12 cellular contexts compared by ENCODE assay signal in the genomic region with DNA sequence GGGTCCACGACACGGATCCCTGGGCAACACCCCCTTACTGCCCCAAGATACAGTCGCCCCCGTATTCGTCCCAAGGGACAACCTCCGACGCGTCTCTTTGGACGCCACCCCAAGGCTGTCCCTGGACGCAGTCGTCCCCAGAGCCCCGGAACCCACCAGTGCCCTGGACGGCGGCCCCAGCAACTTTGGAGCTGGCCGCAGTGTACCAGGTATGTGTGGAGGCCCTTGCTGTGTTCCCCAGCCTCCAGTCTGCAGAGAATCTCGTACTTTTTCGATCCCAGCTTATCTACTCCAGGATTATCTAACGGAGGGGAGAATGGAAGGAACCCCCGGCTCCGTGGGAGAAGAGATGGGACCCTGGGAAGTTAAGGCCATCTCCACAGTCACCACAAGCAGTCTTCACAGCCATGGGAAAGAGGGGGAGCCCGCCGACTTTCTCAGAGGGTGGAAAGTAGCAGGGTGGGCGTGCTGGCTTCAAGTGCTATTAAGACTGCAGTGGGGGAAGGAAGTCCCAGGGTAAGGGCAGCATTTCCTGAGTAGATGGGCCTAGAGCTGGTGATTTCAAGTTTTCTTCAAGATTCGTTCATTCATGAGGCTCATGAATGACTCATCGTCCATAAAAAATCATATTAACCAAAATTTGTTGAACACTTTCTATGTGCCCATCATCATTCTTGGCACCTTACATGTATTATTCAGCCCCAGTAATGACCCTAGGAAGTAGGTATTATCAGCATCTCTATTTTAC. TPM values are rescaled to one million over a fixed set of nuclear protein-coding genes. Genes with fewer than 3 reads are reported as not detected.
DNase-seq lines count a peak whose midpoint lies in the region; ATAC-seq, FAIRE-seq and TF ChIP-seq lines count a peak whose summit lies in the region.
"Had no signal": no experiment of that assay in that cellular context is flagged by ENCODE, and none has a peak within 500 bp of the region (broad histone marks: within the 10 kb centered on the region; RNA-seq: fewer than 3 reads in every experiment).

No MANE protein-coding gene starts in this region.

- no peak overlapping the region for H3K27ac ChIP-seq in ascending aorta
- peak overlapping the region in 2 of 5 donors; percentile 47 to 68 for H3K27ac ChIP-seq in stomach
- H3K27ac ChIP-seq in foreskin keratinocyte = no peak overlapping the region

- H3K4me1 Mint-ChIP-seq in T-helper 2 cell treated with Interferon-gamma antibody and Interleukin-4, amounts not matched to agents 5 μg/mL and 100 μg/mL, for 36 hours (ENCODE audit: low read depth) = peaks cover 11% of the 10 kb centered on the region
- no peaks in the 10 kb centered on the region for H3K4me1 Mint-ChIP-seq in immature natural killer cell

- 61 to 80% (median 63%) methylated on average over 18 to 25 of the region's 25 CpGs for WGBS in stomach, 5 donors

- H3K4me3 Mint-ChIP-seq in T-helper 2 cell treated with Interferon-gamma antibody and Interleukin-4, amounts not matched to agents 5 μg/mL and 100 μg/mL, for 36 hours = peak overlapping the region; percentile 52
- peak overlapping the region; percentile 33 to 47 (median 44) for H3K4me3 Mint-ChIP-seq in immature natural killer cell

- TF ChIP-seq EP300 in stomach (IDR thresholded peaks at IDR 0.05) = no peak

- H3K4me3 ChIP-seq in ascending aorta (peak overlapping the region; percentile 50 to 59), stomach (peak overlapping the region; percentile 35 to 47 (median 39))

- DNase-seq in T-helper 2 cell treated with Interferon-gamma antibody and Interleukin-4, amounts not matched to agents 5 μg/mL and 100 μg/mL, for 36 hours (ENCODE audit: low spot score) = no peak
- DNase-seq in T-helper 2 cell (no peak), ascending aorta (ENCODE audit: low spot score in 2 of 2) (no peak), immature natural killer cell (no peak), stomach (no peak), foreskin keratinocyte (no peak), GM12891 (ENCODE audit: insufficient read length, low spot score) (no peak), NCI-H2029 treated with DMSO at 0.1 percent for 48 hours (lab: John Stamatoyannopoulos, UW) (no peak)
- DNase-seq: GDM1, SIG-M5 had no signal

- H3K9me3 ChIP-seq in ascending aorta = no peaks in the 10 kb centered on the region
- H3K9me3 ChIP-seq in stomach = no peaks in the 10 kb centered on the region

- TF ChIP-seq CTCF in ascending aorta (IDR thresholded peaks at IDR 0.05) (no peak), stomach (IDR thresholded peaks at IDR 0.05) (no peak), foreskin keratinocyte (conservative IDR thresholded peaks at IDR 0.05) (no peak)

- H3K27me3 ChIP-seq in ascending aorta = no peaks in the 10 kb centered on the region
- no peaks in the 10 kb centered on the region for H3K27me3 ChIP-seq in stomach
- no peaks in the 10 kb centered on the region for H3K27me3 ChIP-seq in foreskin keratinocyte

- no peak for TF ChIP-seq POLR2A in stomach (IDR thresholded peaks at IDR 0.05)
- TF ChIP-seq POLR2A in GM12891 (IDR thresholded peaks at IDR 0.05; ENCODE audit: low read depth, low read length) = no peak

- no peaks in the 10 kb centered on the region for H3K9me3 Mint-ChIP-seq in T-helper 2 cell treated with Interferon-gamma antibody and Interleukin-4, amounts not matched to agents 5 μg/mL and 100 μg/mL, for 36 hours
- no peaks in the 10 kb centered on the region for H3K9me3 Mint-ChIP-seq in immature natural killer cell
- H3K9me3 Mint-ChIP-seq: activated CD4-positive, alpha-beta memory T cell treated with anti-CD3 and anti-CD28 coated beads for 36 hours had no signal

- peaks cover 19% of the 10 kb centered on the region for H3K27me3 Mint-ChIP-seq in T-helper 2 cell treated with Interferon-gamma antibody and Interleukin-4, amounts not matched to agents 5 μg/mL and 100 μg/mL, for 36 hours (ENCODE audit: low read depth)
- peaks cover 1 to 6% (median 4%) of the 10 kb centered on the region in 3 donors for H3K27me3 Mint-ChIP-seq in immature natural killer cell (ENCODE audit: low read depth in 3 of 3)

- ATAC-seq in foreskin keratinocyte = no peak

- intact Hi-C loops in ascending aorta (cut with DNase I) = no loop called here
- intact Hi-C loops in stomach (cut with DNase I; ENCODE audit: low total_unique reads) = no loop called here

- FAIRE-seq in GM12891 (lab: Jason Lieb, UNC) = no peak

- H3K27ac Mint-ChIP-seq in T-helper 2 cell treated with Interferon-gamma antibody and Interleukin-4, amounts not matched to agents 5 μg/mL and 100 μg/mL, for 36 hours = no peak overlapping the region
- no peak overlapping the region for H3K27ac Mint-ChIP-seq in immature natural killer cell
- H3K27ac Mint-ChIP-seq: activated CD4-positive, alpha-beta memory T cell treated with anti-CD3 and anti-CD28 coated beads for 36 hours had no signal

- no peaks in the 10 kb centered on the region for H3K36me3 Mint-ChIP-seq in T-helper 2 cell treated with Interferon-gamma antibody and Interleukin-4, amounts not matched to agents 5 μg/mL and 100 μg/mL, for 36 hours (ENCODE audit: low read depth)
- H3K36me3 Mint-ChIP-seq in immature natural killer cell = no peaks in the 10 kb centered on the region
- H3K36me3 Mint-ChIP-seq: activated CD4-positive, alpha-beta memory T cell treated with anti-CD3 and anti-CD28 coated beads for 36 hours had no signal

- H3K36me3 ChIP-seq in ascending aorta = no peaks in the 10 kb centered on the region
- no peaks in the 10 kb centered on the region for H3K36me3 ChIP-seq in stomach

- H3K4me1 ChIP-seq in ascending aorta (peaks cover 0 to 5% of the 10 kb centered on the region in 2 donors), stomach (peaks cover 12 to 21% (median 16%) of the 10 kb centered on the region in 4 donors), foreskin keratinocyte (peaks cover 36% of the 10 kb centered on the region)

TF ChIP-seq in GM12891, 5 proteins besides CTCF, POLR2A, EP300 and RAD21:
- no peak for TF ChIP-seq PAX5 (IDR thresholded peaks at IDR 0.05; ENCODE audit: insufficient read depth, low read length, severe bottlenecking)
- no peak for TF ChIP-seq POU2F2 (IDR thresholded peaks at IDR 0.05; ENCODE audit: low read depth, low read length)
- no peak for TF ChIP-seq POLR2AphosphoS5 (IDR thresholded peaks at IDR 0.05; ENCODE audit: low read depth, low read length)
- TF ChIP-seq SPI1 (IDR thresholded peaks at IDR 0.05; ENCODE audit: low read depth, low read length) = no peak
- no peak for TF ChIP-seq TAF1 (IDR thresholded peaks at IDR 0.05; ENCODE audit: low read depth, low read length)

RNA-seq across cellular contexts. Expression of a gene that starts 1.1 kb away (rescaled TPM):
- total RNA-seq in ascending aorta (not detected), stomach (not detected), foreskin keratinocyte (0.88 and 1.3 TPM in 2 replicates)
- polyA plus RNA-seq in immature natural killer cell (not detected), stomach (under 1 TPM in 2 of 3 donors, not detected in 1; 0.43 to 0.56 TPM), foreskin keratinocyte (1.2 TPM in 2 replicates)
- not detected for polyA plus RNA-seq in GM12891 (2012; ENCODE audit: low read depth, missing spikeins)
- total RNA-seq: A172; activated CD4-positive, alpha-beta memory T cell treated with anti-CD3 and anti-CD28 coated beads for 36 hours had no signal

RNA-seq across cellular contexts. Expression of a gene that starts 26.2 kb away (rescaled TPM):
- 0.85 TPM for total RNA-seq in ascending aorta
- polyA plus RNA-seq in immature natural killer cell = 1 to 10 TPM; 1.8 to 5.4 (median 4.5) TPM
- total RNA-seq in stomach = 10 to 100 TPM in 1 of 5 donors, 1 to 10 TPM in 2, under 1 TPM in 1, not detected in 1; 0.58 to 60.5 (median 2.6) TPM
- 1 to 10 TPM; 1.2 to 1.7 (median 1.3) TPM for polyA plus RNA-seq in stomach
- total RNA-seq in foreskin keratinocyte = 0.11 and 0.14 TPM in 2 replicates
- 0.47 and 0.63 TPM in 2 replicates for polyA plus RNA-seq in foreskin keratinocyte
- 0.62 TPM for polyA plus RNA-seq in GM12891 (2012; ENCODE audit: low read depth, missing spikeins)

RNA-seq across cellular contexts. Expression of a gene that starts 37.4 kb away (rescaled TPM):
- total RNA-seq in ascending aorta (48.2 TPM), stomach (10 to 100 TPM in 2 of 5 donors, 1 to 10 TPM in 2, under 1 TPM in 1; 0.89 to 41.7 (median 5.2) TPM), foreskin keratinocyte (42.1 and 90.9 TPM in 2 replicates)
- polyA plus RNA-seq in immature natural killer cell (1 to 10 TPM in 1 of 3 donors, under 1 TPM in 2; 0.42 to 4.3 (median 0.59) TPM), stomach (1 to 10 TPM; 1.9 to 7.2 (median 5.7) TPM), foreskin keratinocyte (37.0 and 78.2 TPM in 2 replicates)
- not detected for polyA plus RNA-seq in GM12891 (2012; ENCODE audit: low read depth, missing spikeins)
